In genomic region chr18:55401638-55402191, GRCh38 we compare ENCODE assay signal across 1 cellular context.
TF ChIP-seq lines count a peak whose summit lies in the region.

No MANE protein-coding gene starts in this region.

TF ChIP-seq in GM23338, 12 proteins besides CTCF, POLR2A, EP300 and RAD21 (continued from another document):
- no peak for TF ChIP-seq JUNB (IDR thresholded peaks at IDR 0.05; ENCODE audit: unreplicated experiment)
- TF ChIP-seq NANOG (IDR thresholded peaks at IDR 0.05; ENCODE audit: borderline replicate concordance), result 0 out of 2 replicates have a peak, but pooled peaks have one; percentile 26
- TF ChIP-seq STAT1 (IDR thresholded peaks at IDR 0.05; ENCODE audit: unreplicated experiment), result no peak
- TF ChIP-seq ETS1 (IDR thresholded peaks at IDR 0.05), result no peak
- no peak for TF ChIP-seq POLR2AphosphoS5 (IDR thresholded peaks at IDR 0.05; ENCODE audit: low read depth)
- no peak for TF ChIP-seq EZH2phosphoT487 (IDR thresholded peaks at IDR 0.05; ENCODE audit: unreplicated experiment)
